1 cellular context compared by ENCODE assay signal in genomic region chr11:27362749-27363575, GRCh38.
A peak's percentile ranks its signal among the peaks of the same experiment; 100 is the strongest.
TF ChIP-seq lines count a peak whose summit lies in the region.

CCDC34 (minus strand) TSS chr11:27363215; CDS start chr11:27363194, 21 bp downstream.

TF ChIP-seq in HepG2, 621 proteins besides CTCF, POLR2A, EP300 and RAD21 (continued from another document and continues in another):
- TF ChIP-seq GMEB1 (CRISPR knock-in tag; IDR thresholded peaks at IDR 0.05; ENCODE audit: borderline replicate concordance), result peak; percentile 79
- TF ChIP-seq ZNF580 (CRISPR knock-in tag; IDR thresholded peaks at IDR 0.05; ENCODE audit: borderline replicate concordance, low read depth), result peak; percentile 87; the same call in 1 of the 2 replicates
- TF ChIP-seq REL (CRISPR knock-in tag; conservative IDR thresholded peaks at IDR 0.05), result peak; percentile 90
- no peak; the same call in 1 of the 2 replicates for TF ChIP-seq ZNF672 (CRISPR knock-in tag; IDR thresholded peaks at IDR 0.05)
- TF ChIP-seq ZNF883 (CRISPR knock-in tag; IDR thresholded peaks at IDR 0.05; ENCODE audit: not compliant biosample characterization), result peak; percentile 69
- no peak for TF ChIP-seq ZNF180 (CRISPR knock-in tag; IDR thresholded peaks at IDR 0.05; ENCODE audit: borderline replicate concordance, low read depth)
- TF ChIP-seq SRF (IDR thresholded peaks at IDR 0.05; ENCODE audit: low read depth, low read length), result no peak
- peak; percentile 74 for TF ChIP-seq ZNF407 (CRISPR knock-in tag; IDR thresholded peaks at IDR 0.05; ENCODE audit: not compliant biosample characterization)
- TF ChIP-seq CBX1 (IDR thresholded peaks at IDR 0.05; ENCODE audit: low read depth), result peak; percentile 86
- TF ChIP-seq POGZ (CRISPR knock-in tag; IDR thresholded peaks at IDR 0.05), result peak; percentile 96
- TF ChIP-seq ZNF777 (CRISPR knock-in tag; IDR thresholded peaks at IDR 0.05), result peak; percentile 75; the same call in 1 of the 2 replicates
- peak; percentile 28 for TF ChIP-seq BCL6 (CRISPR knock-in tag; IDR thresholded peaks at IDR 0.05)
- no peak for TF ChIP-seq TCF7 (IDR thresholded peaks at IDR 0.05; ENCODE audit: low read depth)
- TF ChIP-seq MBNL3 (CRISPR knock-in tag; conservative IDR thresholded peaks at IDR 0.05), result no peak
- TF ChIP-seq ZFP37 (CRISPR knock-in tag; IDR thresholded peaks at IDR 0.05; ENCODE audit: borderline replicate concordance), result no peak; the same call in 1 of the 2 replicates
- peak; percentile 98 for TF ChIP-seq AGO2 (optimal IDR thresholded peaks at IDR 0.05; ENCODE audit: low read depth, low read length)
- no peak for TF ChIP-seq DNMT3B (CRISPR knock-in tag; conservative IDR thresholded peaks at IDR 0.05)
- 0 out of 2 replicates have a peak, but pooled peaks have one; percentile 53 for TF ChIP-seq CC2D1A (CRISPR knock-in tag; IDR thresholded peaks at IDR 0.05)
- TF ChIP-seq ZFP36L2 (CRISPR knock-in tag; IDR thresholded peaks at IDR 0.05), result no peak
- TF ChIP-seq ZNF281 (CRISPR knock-in tag; IDR thresholded peaks at IDR 0.05; ENCODE audit: borderline replicate concordance), result peak; percentile 38; the same call in 1 of the 2 replicates
- TF ChIP-seq SMARCE1 (IDR thresholded peaks at IDR 0.05; ENCODE audit: borderline replicate concordance), result no peak
- TF ChIP-seq NR2F6 (IDR thresholded peaks at IDR 0.05), result no peak
- TF ChIP-seq NR2F6 (CRISPR knock-in tag; IDR thresholded peaks at IDR 0.05), result peak; percentile 44; the same call in 1 of the 2 replicates
- no peak for TF ChIP-seq ZFP1 (CRISPR knock-in tag; IDR thresholded peaks at IDR 0.05)
- TF ChIP-seq CERS6 (CRISPR knock-in tag; IDR thresholded peaks at IDR 0.05), result no peak
- no peak for TF ChIP-seq SP1 (IDR thresholded peaks at IDR 0.05)
- peak; percentile 63 for TF ChIP-seq SP1 (CRISPR knock-in tag; IDR thresholded peaks at IDR 0.05)
- peak; percentile 47; the same call in 1 of the 2 replicates for TF ChIP-seq SRY (CRISPR knock-in tag; IDR thresholded peaks at IDR 0.05)
- no peak for TF ChIP-seq HOXA7 (CRISPR knock-in tag; IDR thresholded peaks at IDR 0.05)
- TF ChIP-seq FOXK2 (IDR thresholded peaks at IDR 0.05), result no peak
- 0 out of 2 replicates have a peak, but pooled peaks have one; percentile 57 for TF ChIP-seq RNF2 (conservative IDR thresholded peaks at IDR 0.05; ENCODE audit: low read depth)
- no peak for TF ChIP-seq GLMP (CRISPR knock-in tag; IDR thresholded peaks at IDR 0.05; ENCODE audit: borderline replicate concordance)
- TF ChIP-seq ZSCAN22 (CRISPR knock-in tag; IDR thresholded peaks at IDR 0.05), result no peak
- TF ChIP-seq ZNF646 (CRISPR knock-in tag; IDR thresholded peaks at IDR 0.05), result 0 out of 2 replicates have a peak, but pooled peaks have one; percentile 21
- 0 out of 2 replicates have a peak, but pooled peaks have one; percentile 95 for TF ChIP-seq E2F2 (CRISPR knock-in tag; IDR thresholded peaks at IDR 0.05; ENCODE audit: borderline replicate concordance)
- peak; percentile 59; the same call in 1 of the 2 replicates for TF ChIP-seq ZNF230 (CRISPR knock-in tag; IDR thresholded peaks at IDR 0.05)
